11 cellular contexts compared by ENCODE assay signal in the genomic region with DNA sequence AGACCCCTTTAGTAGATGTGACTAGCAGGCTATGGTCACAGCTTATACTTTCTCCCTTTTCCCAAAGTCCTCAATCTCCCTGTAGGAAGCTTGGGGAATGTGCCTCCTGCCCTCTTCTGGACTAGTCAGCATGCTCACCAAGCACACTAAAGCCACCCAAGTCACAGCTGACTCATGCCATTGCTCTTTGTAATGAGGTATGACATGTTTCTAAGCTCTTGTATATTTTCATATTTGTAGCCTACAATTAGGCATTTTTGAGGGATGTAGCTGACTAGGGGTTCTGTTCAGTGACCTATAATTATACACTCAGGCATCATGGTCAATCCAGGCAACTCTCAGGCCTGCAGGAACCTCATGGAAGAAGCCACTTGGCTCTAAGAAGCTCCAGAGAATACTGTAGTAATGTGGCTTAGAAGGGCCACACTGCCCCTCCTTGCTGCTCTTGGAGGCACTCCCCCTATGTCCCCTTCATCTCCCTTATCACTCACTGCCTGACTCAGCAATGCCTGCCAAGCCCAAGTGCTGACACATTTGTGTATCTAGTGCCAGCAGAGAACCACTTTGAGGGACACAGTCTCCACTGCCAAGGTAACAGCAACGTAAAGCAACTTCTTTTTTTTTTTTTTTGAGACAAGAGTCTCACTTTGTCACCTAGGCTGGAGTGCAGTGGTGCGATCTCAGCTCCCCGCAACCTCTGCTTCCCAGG.
DNase-seq lines count a peak whose midpoint lies in the region; ATAC-seq and TF ChIP-seq lines count a peak whose summit lies in the region.
"Had no signal": no experiment of that assay in that cellular context is flagged by ENCODE, and none has a peak within 500 bp of the region (broad histone marks: within the 10 kb centered on the region; RNA-seq: fewer than 3 reads in every experiment).

No MANE protein-coding gene starts in this region.

- H3K27ac Mint-ChIP-seq in activated naive CD8-positive, alpha-beta T cell treated with anti-CD3 and anti-CD28 coated beads for 36 hours = no peak overlapping the region
- H3K27ac Mint-ChIP-seq in stimulated activated naive CD8-positive, alpha-beta T cell treated with anti-CD3 and anti-CD28 coated beads, Interleukin-15, amount 100 ng/mL, for 72 hours = no peak overlapping the region
- H3K27ac Mint-ChIP-seq: activated naive CD4-positive, alpha-beta T cell treated with anti-CD3 and anti-CD28 coated beads, Interleukin-2, amount 50 U/mL, for 24 hours; naive B cell had no signal

- no peak overlapping the region for H3K4me3 Mint-ChIP-seq in activated naive CD8-positive, alpha-beta T cell treated with anti-CD3 and anti-CD28 coated beads for 36 hours
- no peak overlapping the region for H3K4me3 Mint-ChIP-seq in stimulated activated naive CD8-positive, alpha-beta T cell treated with anti-CD3 and anti-CD28 coated beads, Interleukin-15, amount 100 ng/mL, for 72 hours
- H3K4me3 Mint-ChIP-seq: activated naive CD4-positive, alpha-beta T cell treated with anti-CD3 and anti-CD28 coated beads, Interleukin-2, amount 50 U/mL, for 24 hours; naive B cell had no signal

- H3K9me3 Mint-ChIP-seq in activated naive CD8-positive, alpha-beta T cell treated with anti-CD3 and anti-CD28 coated beads for 36 hours = no peaks in the 10 kb centered on the region
- H3K9me3 Mint-ChIP-seq in stimulated activated naive CD8-positive, alpha-beta T cell treated with anti-CD3 and anti-CD28 coated beads, Interleukin-15, amount 100 ng/mL, for 72 hours = no peaks in the 10 kb centered on the region
- H3K9me3 Mint-ChIP-seq: activated naive CD4-positive, alpha-beta T cell treated with anti-CD3 and anti-CD28 coated beads, Interleukin-2, amount 50 U/mL, for 24 hours; naive B cell had no signal

- DNase-seq in GM04504 (ENCODE audit: low read depth) = peak; percentile 71
- no peak for DNase-seq in SK-N-SH
- DNase-seq in foreskin fibroblast = peak; percentile 79 to 89
- no peak for DNase-seq in sciatic nerve (ENCODE audit: low spot score)
- DNase-seq in activated naive CD8-positive, alpha-beta T cell treated with anti-CD3 and anti-CD28 coated beads for 36 hours = no peak
- DNase-seq in BE2C = no peak
- no peak for DNase-seq in stimulated activated naive CD8-positive, alpha-beta T cell treated with anti-CD3 and anti-CD28 coated beads, Interleukin-15, amount 100 ng/mL, for 72 hours
- DNase-seq: naive B cell, Peyer's patch had no signal

- no peaks in the 10 kb centered on the region for H3K4me1 Mint-ChIP-seq in activated naive CD8-positive, alpha-beta T cell treated with anti-CD3 and anti-CD28 coated beads for 36 hours
- no peaks in the 10 kb centered on the region for H3K4me1 Mint-ChIP-seq in stimulated activated naive CD8-positive, alpha-beta T cell treated with anti-CD3 and anti-CD28 coated beads, Interleukin-15, amount 100 ng/mL, for 72 hours
- H3K4me1 Mint-ChIP-seq: activated naive CD4-positive, alpha-beta T cell treated with anti-CD3 and anti-CD28 coated beads, Interleukin-2, amount 50 U/mL, for 24 hours; naive B cell had no signal

- peaks cover 2% of the 10 kb centered on the region for H3K27me3 Mint-ChIP-seq in activated naive CD8-positive, alpha-beta T cell treated with anti-CD3 and anti-CD28 coated beads for 36 hours
- no peaks in the 10 kb centered on the region for H3K27me3 Mint-ChIP-seq in stimulated activated naive CD8-positive, alpha-beta T cell treated with anti-CD3 and anti-CD28 coated beads, Interleukin-15, amount 100 ng/mL, for 72 hours
- H3K27me3 Mint-ChIP-seq: activated naive CD4-positive, alpha-beta T cell treated with anti-CD3 and anti-CD28 coated beads, Interleukin-2, amount 50 U/mL, for 24 hours had no signal

- peak overlapping the region; percentile 46 for H3K4me2 ChIP-seq in SK-N-SH

- H3K4me1 ChIP-seq in SK-N-SH (ENCODE audit: control insufficient read depth in 1 of 2, insufficient read depth in 2 of 2, low read depth in 1 of 2, low read length in 1 of 2) (peaks cover 8 to 66% of the 10 kb centered on the region in 2 experiments; a peak in 3 of 4 replicates), BE2C (no peaks in the 10 kb centered on the region)

- no peak for TF ChIP-seq EP300 in SK-N-SH (IDR thresholded peaks at IDR 0.05; ENCODE audit: borderline replicate concordance in 1 of 2, low read depth in 1 of 2, low read length in 1 of 2)

- H3K9me3 ChIP-seq in SK-N-SH (no peaks in the 10 kb centered on the region), BE2C (no peaks in the 10 kb centered on the region)
- H3K9me3 ChIP-seq: Peyer's patch had no signal

- TF ChIP-seq RAD21 in SK-N-SH (IDR thresholded peaks at IDR 0.05; ENCODE audit: low read length) = peak; percentile 32

- no peak overlapping the region for H3K9ac ChIP-seq in SK-N-SH

- H3K36me3 Mint-ChIP-seq in activated naive CD8-positive, alpha-beta T cell treated with anti-CD3 and anti-CD28 coated beads for 36 hours = no peaks in the 10 kb centered on the region
- H3K36me3 Mint-ChIP-seq: activated naive CD4-positive, alpha-beta T cell treated with anti-CD3 and anti-CD28 coated beads, Interleukin-2, amount 50 U/mL, for 24 hours; naive B cell had no signal

- CTCF ChIA-PET in SK-N-SH (lab: Yijun Ruan, JAX) = interaction anchor here (1.3 kb wide), 1 partner anchor 18 kb away, joined by 3 read pairs; no protein-coding TSS in a partner anchor

- no peak overlapping the region for H2AFZ ChIP-seq in SK-N-SH (ENCODE audit: low read depth)

- ATAC-seq in sciatic nerve (peak; percentile 38), GM21528 (IDR thresholded peaks at IDR 0.05; ENCODE audit: low FRiP score, unreplicated experiment) (no peak)
- ATAC-seq in stimulated activated naive CD8-positive, alpha-beta T cell treated with anti-CD3 and anti-CD28 coated beads, Interleukin-15, amount 100 ng/mL, for 72 hours = no peak

- H3K79me2 ChIP-seq in SK-N-SH (ENCODE audit: insufficient read depth) = peaks cover 33% of the 10 kb centered on the region; the same call in 1 of the 2 replicates

- intact Hi-C loops in sciatic nerve (cut with DNase I) = no loop called here

- H3K27me3 ChIP-seq in SK-N-SH (ENCODE audit: insufficient read depth) = no peaks in the 10 kb centered on the region
- no peaks in the 10 kb centered on the region for H3K27me3 ChIP-seq in BE2C
- H3K27me3 ChIP-seq: Peyer's patch had no signal

- H3K4me3 ChIP-seq in SK-N-SH (ENCODE audit: low read depth in 2 of 2, low read length in 1 of 2) (no peak overlapping the region), foreskin fibroblast (ENCODE audit: low read depth in 1 of 2, low read length in 2 of 2) (no peak overlapping the region), BE2C (ENCODE audit: low read depth, low read length) (no peak overlapping the region)
- H3K4me3 ChIP-seq: Peyer's patch had no signal

- H3F3A ChIP-seq in SK-N-SH (replicated peaks; ENCODE audit: insufficient read depth) = peaks cover 43% of the 10 kb centered on the region

- H3K9me2 ChIP-seq in SK-N-SH = no peaks in the 10 kb centered on the region

- peak overlapping the region in 1 of 2 experiments; percentile 85; a peak in 3 of 4 replicates for H3K27ac ChIP-seq in SK-N-SH (ENCODE audit: low read depth in 2 of 2, low read length in 1 of 2)

- peak; percentile 51 for TF ChIP-seq CTCF in SK-N-SH (IDR thresholded peaks at IDR 0.05)
- peak; percentile 12 for TF ChIP-seq CTCF in foreskin fibroblast (IDR thresholded peaks at IDR 0.05; ENCODE audit: low read depth, low read length)
- no peak for TF ChIP-seq CTCF in BE2C (IDR thresholded peaks at IDR 0.05; ENCODE audit: low read depth, low read length)

- WGBS in SK-N-SH (ENCODE audit: low lambda C conversion rate) = 71% methylated on average over 3 of the region's 3 CpGs

- POLR2A ChIA-PET in SK-N-SH (lab: Yijun Ruan, JAX) = no interaction called here

- H4K20me1 ChIP-seq in SK-N-SH (ENCODE audit: insufficient read depth) = no peaks in the 10 kb centered on the region

- H3K36me3 ChIP-seq in SK-N-SH (replicated peaks in 1 of 2; ENCODE audit: control insufficient read depth in 1 of 2, insufficient read depth in 2 of 2, low read length in 1 of 2) (no peaks in the 10 kb centered on the region), BE2C (no peaks in the 10 kb centered on the region)
- H3K36me3 ChIP-seq: Peyer's patch had no signal

TF ChIP-seq in SK-N-SH, 30 proteins besides CTCF, POLR2A, EP300 and RAD21 (continues in another document):
- peak; percentile 63 for TF ChIP-seq JUND (IDR thresholded peaks at IDR 0.05)
- 0 out of 2 replicates have a peak, but pooled peaks have one; percentile 39 for TF ChIP-seq TEAD4 (IDR thresholded peaks at IDR 0.05; ENCODE audit: borderline replicate concordance, insufficient read depth)
- TF ChIP-seq, protein P1, sequence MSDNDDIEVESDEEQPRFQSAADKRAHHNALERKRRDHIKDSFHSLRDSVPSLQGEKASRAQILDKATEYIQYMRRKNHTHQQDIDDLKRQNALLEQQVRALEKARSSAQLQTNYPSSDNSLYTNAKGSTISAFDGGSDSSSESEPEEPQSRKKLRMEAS (IDR thresholded peaks at IDR 0.05; ENCODE audit: low read depth) = peak; percentile 51; the same call in 1 of the 2 replicates
- TF ChIP-seq SIN3A (IDR thresholded peaks at IDR 0.05; ENCODE audit: borderline replicate concordance, low read depth, low read length) = 0 out of 2 replicates have a peak, but pooled peaks have one; percentile 17
- no peak for TF ChIP-seq EZH2phosphoT487 (IDR thresholded peaks at IDR 0.05; ENCODE audit: borderline replicate concordance, low read depth)
- peak; percentile 18; the same call in 1 of the 2 replicates for TF ChIP-seq POLR2AphosphoS5 (IDR thresholded peaks at IDR 0.05; ENCODE audit: low read depth, low read length)
- TF ChIP-seq TCF12 (IDR thresholded peaks at IDR 0.05) = peak; percentile 58; the same call in 1 of the 2 replicates
- no peak for TF ChIP-seq TAF1 (IDR thresholded peaks at IDR 0.05; ENCODE audit: borderline replicate concordance, low read depth, low read length)
- TF ChIP-seq, protein P2, sequence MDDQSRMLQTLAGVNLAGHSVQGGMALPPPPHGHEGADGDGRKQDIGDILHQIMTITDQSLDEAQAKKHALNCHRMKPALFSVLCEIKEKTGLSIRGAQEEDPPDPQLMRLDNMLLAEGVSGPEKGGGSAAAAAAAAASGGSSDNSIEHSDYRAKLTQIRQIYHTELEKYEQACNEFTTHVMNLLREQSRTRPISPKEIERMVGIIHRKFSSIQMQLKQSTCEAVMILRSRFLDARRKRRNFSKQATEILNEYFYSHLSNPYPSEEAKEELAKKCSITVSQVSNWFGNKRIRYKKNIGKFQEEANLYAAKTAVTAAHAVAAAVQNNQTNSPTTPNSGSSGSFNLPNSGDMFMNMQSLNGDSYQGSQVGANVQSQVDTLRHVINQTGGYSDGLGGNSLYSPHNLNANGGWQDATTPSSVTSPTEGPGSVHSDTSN (IDR thresholded peaks at IDR 0.05) = peak; percentile 80
- TF ChIP-seq SMC3 (IDR thresholded peaks at IDR 0.05; ENCODE audit: low read depth, low read length) = no peak; the same call in 1 of the 2 replicates
- TF ChIP-seq FOXJ3 (CRISPR knock-in tag; IDR thresholded peaks at IDR 0.05) = no peak
- TF ChIP-seq FOSL2 (IDR thresholded peaks at IDR 0.05; ENCODE audit: borderline replicate concordance, low read depth) = peak; percentile 56; the same call in 1 of the 2 replicates
- TF ChIP-seq NFIC (IDR thresholded peaks at IDR 0.05; ENCODE audit: borderline replicate concordance) = peak; percentile 56

Comparison
In these comparisons a context has a peak if more than half of its experiments do, and no peak if none do; other contexts are left out.
1. DNase-seq: peak in GM04504 (single experiment) and foreskin fibroblast (2 of 2); none in SK-N-SH (single experiment), sciatic nerve (single experiment), activated naive CD8-positive, alpha-beta T cell treated with anti-CD3 and anti-CD28 coated beads for 36 hours (single experiment), BE2C (single experiment) and stimulated activated naive CD8-positive, alpha-beta T cell treated with anti-CD3 and anti-CD28 coated beads, Interleukin-15, amount 100 ng/mL, for 72 hours (0 of 2).